In the genomic region with DNA sequence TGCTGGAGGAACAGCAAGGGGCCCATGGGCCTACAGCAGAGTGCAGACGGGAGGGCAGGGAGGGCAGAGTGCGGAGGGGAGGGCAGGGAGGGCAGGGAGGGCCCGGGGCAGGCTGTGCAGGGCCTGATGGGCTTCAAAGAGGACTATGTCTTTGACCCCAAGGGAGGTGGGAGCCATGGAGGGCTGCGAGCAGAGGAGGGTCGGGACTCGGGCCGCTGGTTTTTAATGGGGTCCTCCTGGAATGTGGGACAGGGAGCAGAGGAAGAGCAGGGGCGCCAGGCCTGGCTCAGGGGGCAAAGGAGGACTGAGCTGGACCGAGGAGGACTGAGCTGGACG, we compare ENCODE assay signal across 20 cellular contexts. TPM values are rescaled to one million over a fixed set of nuclear protein-coding genes. Genes with fewer than 3 reads are reported as not detected.
A peak's percentile ranks its signal among the peaks of the same experiment; 100 is the strongest.
DNase-seq lines count a peak whose midpoint lies in the region; ATAC-seq and TF ChIP-seq lines count a peak whose summit lies in the region.
"Had no signal": no experiment of that assay in that cellular context is flagged by ENCODE, and none has a peak within 500 bp of the region (broad histone marks: within the 10 kb centered on the region; RNA-seq: fewer than 3 reads in every experiment).

No MANE protein-coding gene starts in this region.

- H3K27me3 ChIP-seq in muscle layer of colon (ENCODE audit: control insufficient read depth in 1 of 2, insufficient read depth in 2 of 2, low read length in 2 of 2) (no peaks in the 10 kb centered on the region), rectal smooth muscle tissue (ENCODE audit: control insufficient read depth, insufficient read depth, low read length) (no peaks in the 10 kb centered on the region), WERI-Rb-1 (ENCODE audit: insufficient read depth, low read depth, severe bottlenecking) (no peaks in the 10 kb centered on the region)

- no peak overlapping the region for H3K4me3 Mint-ChIP-seq in stimulated activated naive CD8-positive, alpha-beta T cell treated with anti-CD3 and anti-CD28 coated beads, Interleukin-15, amount 100 ng/mL, for 72 hours
- peak overlapping the region; percentile 11 for H3K4me3 Mint-ChIP-seq in type B pancreatic cell

- peak overlapping the region; percentile 40 to 61 for H3K27ac Mint-ChIP-seq in stimulated activated naive CD8-positive, alpha-beta T cell treated with anti-CD3 and anti-CD28 coated beads, Interleukin-15, amount 100 ng/mL, for 72 hours
- no peak overlapping the region for H3K27ac Mint-ChIP-seq in type B pancreatic cell

- H3K4me3 ChIP-seq in muscle layer of colon (ENCODE audit: low read depth in 1 of 2, low read length in 2 of 2): no peak overlapping the region
- H3K4me3 ChIP-seq in rectal smooth muscle tissue (ENCODE audit: low read length): no peak overlapping the region
- H3K4me3 ChIP-seq in WERI-Rb-1 (ENCODE audit: low read depth, low read length): no peak overlapping the region

- H3K9me3 Mint-ChIP-seq in stimulated activated naive CD8-positive, alpha-beta T cell treated with anti-CD3 and anti-CD28 coated beads, Interleukin-15, amount 100 ng/mL, for 72 hours: peaks cover 1 to 3% of the 10 kb centered on the region in 2 donors
- no peaks in the 10 kb centered on the region for H3K9me3 Mint-ChIP-seq in type B pancreatic cell
- H3K9me3 Mint-ChIP-seq: IgD-negative memory B cell had no signal

- no peak for DNase-seq in stimulated activated naive CD8-positive, alpha-beta T cell treated with anti-CD3 and anti-CD28 coated beads, Interleukin-15, amount 100 ng/mL, for 72 hours
- no peak for DNase-seq in stimulated activated naive CD8-positive, alpha-beta T cell treated with anti-CD3 and anti-CD28 coated beads, Interleukin-15, Interleukin-2, amounts not matched to agents 100 U/mL and 50 U/mL, for 24 hours
- DNase-seq in type B pancreatic cell (ENCODE audit: extremely low spot score, unreplicated experiment) (no peak), WERI-Rb-1 (no peak), NCI-H146 treated with DMSO at 0.1 percent for 48 hours (lab: John Stamatoyannopoulos, UW; ENCODE audit: unreplicated experiment) (no peak), germinal center (ENCODE audit: low spot score) (no peak)
- DNase-seq: 8988T, DMS53, GDM1, Karpas-422, MV-4-11, NCI-H1105 treated with DMSO at 0.1 percent for 48 hours, NCI-H1694, NCI-H2081, NCI-H2171 treated with DMSO at 0.1 percent for 48 hours, NCI-H524 treated with DMSO at 0.1 percent for 48 hours, OCI-M1 had no signal

- TF ChIP-seq CTCF in type B pancreatic cell (conservative IDR thresholded peaks at IDR 0.05) (no peak), WERI-Rb-1 (IDR thresholded peaks at IDR 0.05; ENCODE audit: low read depth, low read length) (no peak)

- peaks cover 25% of the 10 kb centered on the region for H3K4me1 ChIP-seq in muscle layer of colon (ENCODE audit: insufficient read depth, low read length)
- H3K4me1 ChIP-seq in rectal smooth muscle tissue (ENCODE audit: control insufficient read depth, insufficient read depth, low read length): peaks cover 14% of the 10 kb centered on the region

- no peak for ATAC-seq in stimulated activated naive CD8-positive, alpha-beta T cell treated with anti-CD3 and anti-CD28 coated beads, Interleukin-15, amount 100 ng/mL, for 72 hours
- ATAC-seq in stimulated activated naive CD8-positive, alpha-beta T cell treated with anti-CD3 and anti-CD28 coated beads, Interleukin-15, Interleukin-2, amounts not matched to agents 100 U/mL and 50 U/mL, for 24 hours: no peak

- no peaks in the 10 kb centered on the region for H3K9me3 ChIP-seq in muscle layer of colon (ENCODE audit: low read length)
- no peaks in the 10 kb centered on the region for H3K9me3 ChIP-seq in WERI-Rb-1 (ENCODE audit: severe bottlenecking)

- H3K27ac ChIP-seq in muscle layer of colon (ENCODE audit: low read depth, low read length) (no peak overlapping the region), rectal smooth muscle tissue (ENCODE audit: low read depth, low read length) (peak overlapping the region; percentile 95), WERI-Rb-1 (no peak overlapping the region)

- no peaks in the 10 kb centered on the region for H3K27me3 Mint-ChIP-seq in stimulated activated naive CD8-positive, alpha-beta T cell treated with anti-CD3 and anti-CD28 coated beads, Interleukin-15, amount 100 ng/mL, for 72 hours
- H3K27me3 Mint-ChIP-seq in type B pancreatic cell: no peaks in the 10 kb centered on the region
- H3K27me3 Mint-ChIP-seq: IgD-negative memory B cell had no signal

- H3K9ac ChIP-seq in muscle layer of colon (ENCODE audit: low read length) (peak overlapping the region; percentile 14), rectal smooth muscle tissue (ENCODE audit: low read length) (no peak overlapping the region)

- H3K4me1 Mint-ChIP-seq in stimulated activated naive CD8-positive, alpha-beta T cell treated with anti-CD3 and anti-CD28 coated beads, Interleukin-15, amount 100 ng/mL, for 72 hours: peaks cover 68% of the 10 kb centered on the region
- peaks cover under 1% of the 10 kb centered on the region for H3K4me1 Mint-ChIP-seq in type B pancreatic cell (ENCODE audit: unreplicated experiment)

- H3K36me3 Mint-ChIP-seq in type B pancreatic cell: no peaks in the 10 kb centered on the region
- H3K36me3 Mint-ChIP-seq: IgD-negative memory B cell had no signal

- peaks cover 10% of the 10 kb centered on the region for H3K36me3 ChIP-seq in muscle layer of colon (ENCODE audit: insufficient read depth, low read length)
- no peaks in the 10 kb centered on the region for H3K36me3 ChIP-seq in rectal smooth muscle tissue (ENCODE audit: control insufficient read depth, insufficient read depth, low read length)
- H3K36me3 ChIP-seq in WERI-Rb-1: peaks cover 46% of the 10 kb centered on the region

RNA-seq across cellular contexts. Expression of gene PIP5K1C, which starts 3.6 kb away (rescaled TPM):
- 35.9 and 44.5 TPM in 2 replicates for total RNA-seq in type B pancreatic cell (ENCODE audit: low replicate concordance)

RNA-seq across cellular contexts. Expression of gene TJP3, which starts 11.6 kb away (rescaled TPM):
- total RNA-seq in type B pancreatic cell (ENCODE audit: low replicate concordance): 20.0 and 53.8 TPM in 2 replicates
